ENCODE assay signal across 8 cellular contexts in the genomic region with DNA sequence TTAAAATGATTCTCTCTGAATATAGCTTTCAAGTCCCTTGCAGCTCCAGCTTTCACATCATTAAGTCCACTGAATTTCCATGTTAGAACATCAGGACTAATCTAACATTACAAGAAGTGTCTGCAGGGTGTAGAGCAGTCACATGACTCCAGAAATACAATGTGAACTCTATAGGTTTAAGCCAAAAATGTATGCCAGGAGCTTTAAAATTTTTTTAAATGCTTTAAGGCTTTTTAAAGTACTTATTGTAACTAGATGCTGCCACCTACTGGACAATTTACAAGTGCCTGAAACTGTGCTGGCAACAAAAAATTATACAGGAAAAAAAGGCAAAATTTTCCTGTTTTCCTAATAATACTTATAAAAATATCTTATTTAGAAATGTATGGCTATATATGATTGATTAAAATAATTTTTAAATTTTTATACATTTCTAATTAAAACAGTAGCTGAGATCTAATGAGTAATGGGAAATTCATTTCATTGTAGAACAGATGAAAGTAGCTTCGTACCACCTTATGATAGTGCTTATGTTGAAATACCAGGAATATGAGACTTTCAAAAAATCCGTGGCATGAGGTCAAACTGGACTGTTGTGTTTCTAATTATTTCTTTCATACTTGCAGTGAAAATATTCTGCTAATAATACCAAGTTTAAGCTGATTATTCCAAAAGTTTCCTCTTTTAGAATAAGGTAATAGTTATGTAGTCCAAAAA. TPM values are rescaled to one million over a fixed set of nuclear protein-coding genes. Genes with fewer than 3 reads are reported as not detected.
DNase-seq lines count a peak whose midpoint lies in the region; ATAC-seq and TF ChIP-seq lines count a peak whose summit lies in the region.

No MANE protein-coding gene starts in this region.

- no peak overlapping the region for H3K27ac ChIP-seq in SK-N-SH (ENCODE audit: low read depth in 2 of 2, low read length in 1 of 2)

- CTCF ChIA-PET in SK-N-SH (lab: Yijun Ruan, JAX), result interaction anchor here (0.6 to 5.8 kb wide), 98 partner anchors 8 to 1721 kb away, joined by 3 to 139 read pairs (median 5); a partner anchor contains a TSS

- no peak overlapping the region for H3K4me2 ChIP-seq in SK-N-SH

- no peak overlapping the region for H3K9ac ChIP-seq in SK-N-SH

- no peaks in the 10 kb centered on the region; a peak in 1 of 4 replicates for H3K4me1 ChIP-seq in SK-N-SH (ENCODE audit: control insufficient read depth in 1 of 2, insufficient read depth in 2 of 2, low read depth in 1 of 2, low read length in 1 of 2)

- POLR2A ChIA-PET in SK-N-SH (lab: Yijun Ruan, JAX), result no interaction called here

- peaks cover 0 to 6% of the 10 kb centered on the region in 2 experiments for H3K36me3 ChIP-seq in SK-N-SH (replicated peaks in 1 of 2; ENCODE audit: control insufficient read depth in 1 of 2, insufficient read depth in 2 of 2, low read length in 1 of 2)

- DNase-seq in activated T-cell treated with anti-CD3 and anti-CD28 coated beads for 4 hours (peak; percentile 23), MV-4-11 (lab: John Stamatoyannopoulos, UW) (peak; percentile 25), SK-N-SH (no peak), fibroblast of mammary gland (ENCODE audit: low read depth) (peak; percentile 77), putamen (ENCODE audit: low spot score) (peak; percentile 25), ureter (ENCODE audit: low spot score) (no peak)
- DNase-seq in activated T-cell treated with anti-CD3 and anti-CD28 coated beads, Interleukin-2, amount 50 U/mL, for 1 hour, result no peak

- no peaks in the 10 kb centered on the region for H4K20me1 ChIP-seq in SK-N-SH (ENCODE audit: insufficient read depth)

- peak; percentile 78 for TF ChIP-seq RAD21 in SK-N-SH (IDR thresholded peaks at IDR 0.05; ENCODE audit: low read length)

- WGBS in SK-N-SH (ENCODE audit: low lambda C conversion rate), result 50% methylated on average over 2 of the region's 2 CpGs

- H3K9me2 ChIP-seq in SK-N-SH, result no peaks in the 10 kb centered on the region

- H3K79me2 ChIP-seq in SK-N-SH (ENCODE audit: insufficient read depth), result no peaks in the 10 kb centered on the region

- H3K27me3 ChIP-seq in SK-N-SH (ENCODE audit: insufficient read depth), result no peaks in the 10 kb centered on the region

- ATAC-seq in HG03108 (IDR thresholded peaks at IDR 0.05; ENCODE audit: unreplicated experiment), result no peak

- peak overlapping the region; percentile 3 for H2AFZ ChIP-seq in SK-N-SH (ENCODE audit: low read depth)

- H3F3A ChIP-seq in SK-N-SH (replicated peaks; ENCODE audit: insufficient read depth), result no peaks in the 10 kb centered on the region

- no peak for TF ChIP-seq EP300 in SK-N-SH (IDR thresholded peaks at IDR 0.05; ENCODE audit: borderline replicate concordance in 1 of 2, low read depth in 1 of 2, low read length in 1 of 2)

- TF ChIP-seq CTCF in SK-N-SH (IDR thresholded peaks at IDR 0.05) (peak; percentile 81), fibroblast of mammary gland (conservative IDR thresholded peaks at IDR 0.05; ENCODE audit: control insufficient read depth, insufficient read depth, low read depth, low read length) (peak; percentile 69)

- H3K4me3 ChIP-seq in SK-N-SH (ENCODE audit: low read depth in 2 of 2, low read length in 1 of 2), result peak overlapping the region in 1 of 2 experiments; percentile 33; a peak in 1 of 4 replicates
- H3K4me3 ChIP-seq in fibroblast of mammary gland (ENCODE audit: control insufficient read depth, low read depth, low read length), result no peak overlapping the region

- no peaks in the 10 kb centered on the region for H3K9me3 ChIP-seq in SK-N-SH

TF ChIP-seq in SK-N-SH, 30 proteins besides CTCF, POLR2A, EP300 and RAD21:
- no peak for TF ChIP-seq POLR2AphosphoS5 (IDR thresholded peaks at IDR 0.05; ENCODE audit: low read depth, low read length)
- no peak for TF ChIP-seq TCF12 (IDR thresholded peaks at IDR 0.05)
- TF ChIP-seq SMC3 (IDR thresholded peaks at IDR 0.05; ENCODE audit: low read depth, low read length), result peak; percentile 61
- no peak for TF ChIP-seq FOXM1 (IDR thresholded peaks at IDR 0.05; ENCODE audit: low read depth)

RNA-seq across cellular contexts. Expression of a gene that starts 25.7 kb away (rescaled TPM):
- 0.43 and 0.45 TPM in 2 replicates for polyA plus RNA-seq in SK-N-SH (2012; rRNA removed)
- polyA plus RNA-seq in SK-N-SH (2012; cell fraction: cytosol; rRNA removed), result 0.49 and 0.59 TPM in 2 replicates
- polyA plus RNA-seq in SK-N-SH (2012; cell fraction: nucleus; rRNA removed), result 0.43 and 0.85 TPM in 2 replicates
- total RNA-seq in ureter, result 1.4 TPM

Comparison
In these comparisons a context has a peak if more than half of its experiments do, and no peak if none do; other contexts are left out.
1. DNase-seq: peak in activated T-cell treated with anti-CD3 and anti-CD28 coated beads for 4 hours (single experiment), MV-4-11 (single experiment), fibroblast of mammary gland (single experiment) and putamen (single experiment); none in activated T-cell treated with anti-CD3 and anti-CD28 coated beads, Interleukin-2, amount 50 U/mL, for 1 hour (single experiment), SK-N-SH (single experiment) and ureter (single experiment).